ENCODE assay signal across 7 cellular contexts in genomic region chr20:43942213-43942590, GRCh38. TPM values are rescaled to one million over a fixed set of nuclear protein-coding genes. Genes with fewer than 3 reads are reported as not detected.
DNase-seq lines count a peak whose midpoint lies in the region; ATAC-seq and TF ChIP-seq lines count a peak whose summit lies in the region.

No MANE protein-coding gene starts in this region.

- no peaks in the 10 kb centered on the region for H3K9me3 Mint-ChIP-seq in activated T-helper 1 cell treated with anti-CD3 and anti-CD28 coated beads, Interleukin-12 subunit alpha, Interleukin-12 subunit beta, Interleukin-2, Interleukin-4 antibody, amounts not matched to agents 30 ng/mL and 10 ng/mL and 1 ng/mL, durations not matched to agents 14 hours and 24 hours and 36 hours

- intact Hi-C loops in activated T-helper 1 cell treated with anti-CD3 and anti-CD28 coated beads, Interleukin-12 subunit alpha, Interleukin-12 subunit beta, Interleukin-2, Interleukin-4 antibody, amounts not matched to agents 30 ng/mL and 10 ng/mL and 1 ng/mL, durations not matched to agents 14 hours and 24 hours and 36 hours (cut with micrococcal nuclease) = loop anchor here (1.0 kb wide), 4 partner anchors 8 to 191 kb away; no protein-coding TSS in a partner anchor

- TF ChIP-seq CTCF in neutrophil (IDR thresholded peaks at IDR 0.05) = no peak

- peak overlapping the region; percentile 29; the same call in 1 of the 2 replicates for H3K4me3 ChIP-seq in GM08714 (ENCODE audit: low read length)
- H3K4me3 ChIP-seq in neutrophil (ENCODE audit: low read depth in 1 of 2, low read length in 1 of 2) = peak overlapping the region; percentile 49 to 59

- ATAC-seq in HG02870 (IDR thresholded peaks at IDR 0.05; ENCODE audit: unreplicated experiment) (peak; percentile 6), HG03442 (IDR thresholded peaks at IDR 0.05; ENCODE audit: unreplicated experiment) (no peak)

- no peaks in the 10 kb centered on the region for H3K27me3 ChIP-seq in neutrophil

- peaks cover 69% of the 10 kb centered on the region for H3K4me1 Mint-ChIP-seq in activated T-helper 1 cell treated with anti-CD3 and anti-CD28 coated beads, Interleukin-12 subunit alpha, Interleukin-12 subunit beta, Interleukin-2, Interleukin-4 antibody, amounts not matched to agents 30 ng/mL and 10 ng/mL and 1 ng/mL, durations not matched to agents 14 hours and 24 hours and 36 hours (ENCODE audit: low read depth)

- H3K36me3 Mint-ChIP-seq in activated T-helper 1 cell treated with anti-CD3 and anti-CD28 coated beads, Interleukin-12 subunit alpha, Interleukin-12 subunit beta, Interleukin-2, Interleukin-4 antibody, amounts not matched to agents 30 ng/mL and 10 ng/mL and 1 ng/mL, durations not matched to agents 14 hours and 24 hours and 36 hours (ENCODE audit: low read depth) = peaks cover 5% of the 10 kb centered on the region

- H3K4me1 ChIP-seq in neutrophil (ENCODE audit: control insufficient read depth in 1 of 2, insufficient read depth in 1 of 2, low read depth in 1 of 2, low read length in 1 of 2) = peaks cover 64 to 76% of the 10 kb centered on the region in 2 experiments

- peak overlapping the region; percentile 88 for H3K27ac Mint-ChIP-seq in activated T-helper 1 cell treated with anti-CD3 and anti-CD28 coated beads, Interleukin-12 subunit alpha, Interleukin-12 subunit beta, Interleukin-2, Interleukin-4 antibody, amounts not matched to agents 30 ng/mL and 10 ng/mL and 1 ng/mL, durations not matched to agents 14 hours and 24 hours and 36 hours

- no peak for DNase-seq in activated T-helper 1 cell treated with anti-CD3 and anti-CD28 coated beads, Interleukin-12 subunit alpha, Interleukin-12 subunit beta, Interleukin-2, Interleukin-4 antibody, amounts not matched to agents 30 ng/mL and 10 ng/mL and 1 ng/mL, durations not matched to agents 14 hours and 24 hours and 36 hours (ENCODE audit: low spot score)
- DNase-seq in NCI-H2081 (lab: John Stamatoyannopoulos, UW) = no peak
- no peak for DNase-seq in HUDEP-2 (lab: John Stamatoyannopoulos, UW; ENCODE audit: unreplicated experiment in 76 of 76)

- H3K9me3 ChIP-seq in neutrophil = no peaks in the 10 kb centered on the region

- peak overlapping the region; percentile 72 for H3K4me3 Mint-ChIP-seq in activated T-helper 1 cell treated with anti-CD3 and anti-CD28 coated beads, Interleukin-12 subunit alpha, Interleukin-12 subunit beta, Interleukin-2, Interleukin-4 antibody, amounts not matched to agents 30 ng/mL and 10 ng/mL and 1 ng/mL, durations not matched to agents 14 hours and 24 hours and 36 hours

- H3K36me3 ChIP-seq in neutrophil = no peaks in the 10 kb centered on the region

- H3K27me3 Mint-ChIP-seq in activated T-helper 1 cell treated with anti-CD3 and anti-CD28 coated beads, Interleukin-12 subunit alpha, Interleukin-12 subunit beta, Interleukin-2, Interleukin-4 antibody, amounts not matched to agents 30 ng/mL and 10 ng/mL and 1 ng/mL, durations not matched to agents 14 hours and 24 hours and 36 hours (ENCODE audit: insufficient read depth) = peaks cover 10% of the 10 kb centered on the region

- H3K27ac ChIP-seq in neutrophil = peak overlapping the region; percentile 99

RNA-seq across cellular contexts. Expression of gene TOX2, which starts 27.6 kb away (rescaled TPM):
- total RNA-seq in activated T-helper 1 cell treated with anti-CD3 and anti-CD28 coated beads, Interleukin-12 subunit alpha, Interleukin-12 subunit beta, Interleukin-2, Interleukin-4 antibody, amounts not matched to agents 30 ng/mL and 10 ng/mL and 1 ng/mL, durations not matched to agents 14 hours and 24 hours and 36 hours = 4.0 and 4.8 TPM in 2 replicates
